ENCODE assay signal across 30 cellular contexts in the genomic region with DNA sequence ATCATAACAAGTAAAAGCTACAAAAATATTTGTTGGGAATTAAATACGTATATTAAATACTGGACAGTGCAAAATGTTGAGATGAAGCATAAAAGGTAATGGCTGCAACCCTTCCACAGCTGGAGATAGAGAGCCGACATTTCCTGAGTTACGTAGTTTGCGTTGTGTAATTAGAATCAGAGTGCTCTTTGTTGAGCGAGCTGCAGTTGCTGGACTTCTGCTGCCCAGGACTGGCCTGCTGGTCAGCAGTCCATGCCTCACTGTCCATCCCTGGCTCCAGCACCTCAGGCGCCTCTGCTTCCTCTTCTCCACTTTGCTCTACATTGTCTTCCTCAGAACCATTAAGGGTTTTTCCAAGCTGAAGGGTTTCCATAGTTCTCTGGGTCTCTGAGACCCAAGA. TPM values are rescaled to one million over a fixed set of nuclear protein-coding genes. Genes with fewer than 3 reads are reported as not detected.
A peak's percentile ranks its signal among the peaks of the same experiment; 100 is the strongest.
DNase-seq lines count a peak whose midpoint lies in the region; ATAC-seq, FAIRE-seq and TF ChIP-seq lines count a peak whose summit lies in the region.
"Had no signal": no experiment of that assay in that cellular context is flagged by ENCODE, and none has a peak within 500 bp of the region (broad histone marks: within the 10 kb centered on the region; RNA-seq: fewer than 3 reads in every experiment).

No MANE protein-coding gene starts in this region.

- H3K4me3 Mint-ChIP-seq in stimulated activated memory B cell treated with anti-CD40 and anti-IgM and Interleukin-4, amounts not matched to agents 10 μg/mL and 1 μg/mL and 100 μg/mL, for 72 hours, result no peak overlapping the region
- H3K4me3 Mint-ChIP-seq: activated CD8-positive, alpha-beta T cell treated with anti-CD3 and anti-CD28 coated beads, Interleukin-2, amount 10 ng/mL, durations not matched to agents 7 days and 5 days; activated naive CD4-positive, alpha-beta T cell treated with anti-CD3 and anti-CD28 coated beads, Interleukin-2, amount 50 U/mL, for 24 hours; brain; HFFc6; mesothelial cell of epicardium; naive thymus-derived CD4-positive, alpha-beta T cell had no signal

- H3K27me3 ChIP-seq in endothelial cell of umbilical vein (ENCODE audit: control insufficient read depth in 2 of 2, insufficient read depth in 2 of 2, low read length in 2 of 2), result no peaks in the 10 kb centered on the region
- H3K27me3 ChIP-seq: BLaER1, left lung, upper lobe of left lung had no signal

- H3K9ac ChIP-seq in endothelial cell of umbilical vein (replicated peaks; ENCODE audit: extremely low read depth, insufficient read depth, low read length), result no peak overlapping the region
- H3K9ac ChIP-seq: BLaER1 had no signal

- H3K4me1 ChIP-seq in endothelial cell of umbilical vein (ENCODE audit: control insufficient read depth, extremely low read depth, insufficient read depth, low read length), result no peaks in the 10 kb centered on the region
- H3K4me1 ChIP-seq: BLaER1, left lung, upper lobe of left lung had no signal

- H3K4me3 ChIP-seq in endothelial cell of umbilical vein (replicated peaks in 1 of 3; ENCODE audit: insufficient read depth in 1 of 3, low read depth in 1 of 3, low read length in 3 of 3), result no peak overlapping the region
- H3K4me3 ChIP-seq: BLaER1, left lung, upper lobe of left lung had no signal

- H3K27ac ChIP-seq in endothelial cell of umbilical vein (ENCODE audit: insufficient read depth, low read depth, low read length), result no peak overlapping the region
- H3K27ac ChIP-seq: BLaER1, left lung, RWPE1, upper lobe of left lung had no signal

- FAIRE-seq in endothelial cell of umbilical vein (lab: Jason Lieb, UNC), result no peak
- FAIRE-seq: G401.6, H1 had no signal

- ATAC-seq in GM21390 (IDR thresholded peaks at IDR 0.05; ENCODE audit: unreplicated experiment) (peak; percentile 16), HG03135 (IDR thresholded peaks at IDR 0.05; ENCODE audit: unreplicated experiment) (peak; percentile 19), HG03565 (IDR thresholded peaks at IDR 0.05; ENCODE audit: unreplicated experiment) (no peak), HG02970 (IDR thresholded peaks at IDR 0.05; ENCODE audit: low FRiP score, unreplicated experiment) (no peak)
- ATAC-seq in stimulated activated memory B cell treated with anti-CD40 and anti-IgM and Interleukin-4, amounts not matched to agents 10 μg/mL and 1 μg/mL and 100 μg/mL, for 72 hours, result peak; percentile 16
- ATAC-seq: activated CD8-positive, alpha-beta T cell treated with anti-CD3 and anti-CD28 coated beads, Interleukin-2, amount 10 ng/mL, durations not matched to agents 7 days and 5 days had no signal

- no peak for DNase-seq in endothelial cell of umbilical vein (ENCODE audit: low read depth, low spot score)
- no peak for DNase-seq in midbrain (lab: John Stamatoyannopoulos, UW)
- no peak for DNase-seq in OCI-M1 (lab: John Stamatoyannopoulos, UW)
- DNase-seq: activated CD4-positive, alpha-beta T cell treated with anti-CD3 and anti-CD28 coated beads for 4 hours; activated CD8-positive, alpha-beta T cell treated with anti-CD3 and anti-CD28 coated beads, Interleukin-2, amount 10 ng/mL, durations not matched to agents 7 days and 5 days; amniotic stem cell; DMS53; HFFc6; left lung; naive thymus-derived CD4-positive, alpha-beta T cell; NCI-H1048; NCI-H1694; NCI-H446 treated with DMSO at 0.1 percent for 48 hours; NCI-H82; stimulated activated CD4-positive, alpha-beta T cell treated with anti-CD3 and anti-CD28 coated beads, Interleukin-4, amount 100 ng/mL, for 1 hour; T1000 had no signal

- BruUV-seq in endothelial cell of umbilical vein (replicated peaks; lab: Mats Ljungman, UMichigan), result TSS peak; percentile 22

- no peak overlapping the region for H2AFZ ChIP-seq in endothelial cell of umbilical vein (ENCODE audit: low read depth, low read length)

- H3K9me3 ChIP-seq in endothelial cell of umbilical vein (replicated peaks; ENCODE audit: control insufficient read depth, insufficient read depth, low read length), result no peaks in the 10 kb centered on the region
- H3K9me3 ChIP-seq: BLaER1, left lung, upper lobe of left lung had no signal

- no peak for TF ChIP-seq POLR2A in endothelial cell of umbilical vein (IDR thresholded peaks at IDR 0.05; ENCODE audit: low read depth, low read length)

- H3K9me3 Mint-ChIP-seq in stimulated activated memory B cell treated with anti-CD40 and anti-IgM and Interleukin-4, amounts not matched to agents 10 μg/mL and 1 μg/mL and 100 μg/mL, for 72 hours, result no peaks in the 10 kb centered on the region
- H3K9me3 Mint-ChIP-seq: activated naive CD4-positive, alpha-beta T cell treated with anti-CD3 and anti-CD28 coated beads, Interleukin-2, amount 50 U/mL, for 24 hours; activated T-helper 2 cell treated with anti-CD3 and anti-CD28 coated beads, Interferon-gamma antibody, Interleukin-2, Interleukin-4, amounts not matched to agents 10 μg/mL and 5 μg/mL and 100 μg/mL, durations not matched to agents 14 hours and 24 hours and 36 hours; brain; HFFc6; mesothelial cell of epicardium; naive thymus-derived CD4-positive, alpha-beta T cell had no signal

- H3K9me1 ChIP-seq in endothelial cell of umbilical vein (replicated peaks; ENCODE audit: control insufficient read depth, extremely low read depth, insufficient read depth, low read length), result no peaks in the 10 kb centered on the region

- H3K27me3 Mint-ChIP-seq in stimulated activated memory B cell treated with anti-CD40 and anti-IgM and Interleukin-4, amounts not matched to agents 10 μg/mL and 1 μg/mL and 100 μg/mL, for 72 hours, result no peaks in the 10 kb centered on the region
- H3K27me3 Mint-ChIP-seq: activated naive CD4-positive, alpha-beta T cell treated with anti-CD3 and anti-CD28 coated beads, Interleukin-2, amount 50 U/mL, for 24 hours; brain; naive thymus-derived CD4-positive, alpha-beta T cell had no signal

- intact Hi-C loops in endothelial cell of umbilical vein (cut with micrococcal nuclease), result no loop called here

- H3K79me2 ChIP-seq in endothelial cell of umbilical vein (ENCODE audit: control insufficient read depth, insufficient read depth, low read length), result no peaks in the 10 kb centered on the region

- peaks cover 49% of the 10 kb centered on the region for H3K36me3 Mint-ChIP-seq in stimulated activated memory B cell treated with anti-CD40 and anti-IgM and Interleukin-4, amounts not matched to agents 10 μg/mL and 1 μg/mL and 100 μg/mL, for 72 hours

- dilution Hi-C loops in endothelial cell of umbilical vein (cut with MboI; ENCODE audit: extremely low pct_ligation_motif_present, low sequenced_read_pairs), result no loop called here

- H3K27ac Mint-ChIP-seq in stimulated activated memory B cell treated with anti-CD40 and anti-IgM and Interleukin-4, amounts not matched to agents 10 μg/mL and 1 μg/mL and 100 μg/mL, for 72 hours, result peak overlapping the region; percentile 40
- H3K27ac Mint-ChIP-seq: activated CD8-positive, alpha-beta T cell treated with anti-CD3 and anti-CD28 coated beads, Interleukin-2, amount 10 ng/mL, durations not matched to agents 7 days and 5 days; activated naive CD4-positive, alpha-beta T cell treated with anti-CD3 and anti-CD28 coated beads, Interleukin-2, amount 50 U/mL, for 24 hours; activated T-helper 2 cell treated with anti-CD3 and anti-CD28 coated beads, Interferon-gamma antibody, Interleukin-2, Interleukin-4, amounts not matched to agents 10 μg/mL and 5 μg/mL and 100 μg/mL, durations not matched to agents 14 hours and 24 hours and 36 hours; brain; HFFc6; mesothelial cell of epicardium had no signal

- H3K36me3 ChIP-seq in endothelial cell of umbilical vein (ENCODE audit: control insufficient read depth in 2 of 2, extremely low read depth in 1 of 2, insufficient read depth in 2 of 2, low read length in 2 of 2), result peaks cover 13 to 14% of the 10 kb centered on the region in 2 experiments

- peaks cover 3% of the 10 kb centered on the region for H4K20me1 ChIP-seq in endothelial cell of umbilical vein (replicated peaks; ENCODE audit: control insufficient read depth, extremely low read depth, insufficient read depth, low read length)
- H4K20me1 ChIP-seq: BLaER1 had no signal

- TF ChIP-seq CTCF in endothelial cell of umbilical vein (IDR thresholded peaks at IDR 0.05; ENCODE audit: extremely low read depth in 1 of 2, insufficient read depth in 1 of 2, low read depth in 1 of 2, low read length in 2 of 2), result no peak

- no peak overlapping the region for H3K4me2 ChIP-seq in endothelial cell of umbilical vein (ENCODE audit: insufficient read depth, low read length)
- H3K4me2 ChIP-seq: BLaER1 had no signal

- POLR2A ChIA-PET in endothelial cell of umbilical vein (lab: Charles Lee), result no interaction called here

- CTCF ChIA-PET in endothelial cell of umbilical vein (lab: Charles Lee), result interaction anchor here (2.4 kb wide), 2 partner anchors 16 to 130 kb away, joined by 6 to 8 read pairs; no protein-coding TSS in a partner anchor

- peaks cover 11% of the 10 kb centered on the region for H3K4me1 Mint-ChIP-seq in stimulated activated memory B cell treated with anti-CD40 and anti-IgM and Interleukin-4, amounts not matched to agents 10 μg/mL and 1 μg/mL and 100 μg/mL, for 72 hours
- H3K4me1 Mint-ChIP-seq: activated naive CD4-positive, alpha-beta T cell treated with anti-CD3 and anti-CD28 coated beads, Interleukin-2, amount 50 U/mL, for 24 hours; brain; naive thymus-derived CD4-positive, alpha-beta T cell had no signal

TF ChIP-seq in endothelial cell of umbilical vein, 7 proteins besides CTCF, POLR2A, EP300 and RAD21 (continues in another document):
- no peak for TF ChIP-seq FOS (IDR thresholded peaks at IDR 0.05; ENCODE audit: borderline replicate concordance, insufficient read depth, low read length)
- TF ChIP-seq GATA2 (IDR thresholded peaks at IDR 0.05; ENCODE audit: insufficient read depth, insufficient read length, low read depth, low read length), result no peak

RNA-seq across cellular contexts. Expression of gene SHC4, which starts 28.4 kb away (rescaled TPM):
- total RNA-seq in endothelial cell of umbilical vein, result 0.20 TPM in 1 of 2 replicates, not detected in the other
- polyA plus RNA-seq in endothelial cell of umbilical vein, result 0.10 TPM in 1 of 2 replicates, not detected in the other
- polyA plus RNA-seq in endothelial cell of umbilical vein (2011; cell fraction: cytosol; rRNA removed), result 0.04 and 0.13 TPM in 2 replicates
- polyA plus RNA-seq in endothelial cell of umbilical vein (2011; cell fraction: nucleus; rRNA removed), result 0.49 and 0.84 TPM in 2 replicates
- 0.15 and 0.18 TPM in 2 replicates for polyA plus RNA-seq in endothelial cell of umbilical vein (2012)
- polyA minus RNA-seq in endothelial cell of umbilical vein, result 0.38 and 1.2 TPM in 2 replicates
- 1.0 TPM for polyA minus RNA-seq in endothelial cell of umbilical vein (2011; cell fraction: cytosol; rRNA and poly(A)+ RNA removed)
- polyA minus RNA-seq in endothelial cell of umbilical vein (2011; cell fraction: nucleus; rRNA and poly(A)+ RNA removed), result 0.43 and 0.63 TPM in 2 replicates
- polyA plus RNA-seq: naive thymus-derived CD4-positive, alpha-beta T cell had no signal

RNA-seq across cellular contexts. Expression of gene SECISBP2L, which starts 54.1 kb away (rescaled TPM):
- total RNA-seq in endothelial cell of umbilical vein, result 44.7 and 52.3 TPM in 2 replicates
- 23.1 and 23.2 TPM in 2 replicates for polyA plus RNA-seq in endothelial cell of umbilical vein
- polyA plus RNA-seq in endothelial cell of umbilical vein (2011; cell fraction: cytosol; rRNA removed), result 9.3 and 10.1 TPM in 2 replicates
- 25.5 and 26.3 TPM in 2 replicates for polyA plus RNA-seq in endothelial cell of umbilical vein (2011; cell fraction: nucleus; rRNA removed)
- 16.2 and 20.6 TPM in 2 replicates for polyA plus RNA-seq in endothelial cell of umbilical vein (2012)
- 115 TPM in 2 replicates for polyA minus RNA-seq in endothelial cell of umbilical vein
- 11.1 TPM for polyA minus RNA-seq in endothelial cell of umbilical vein (2011; cell fraction: cytosol; rRNA and poly(A)+ RNA removed)
- 101 and 132 TPM in 2 replicates for polyA minus RNA-seq in endothelial cell of umbilical vein (2011; cell fraction: nucleus; rRNA and poly(A)+ RNA removed)

Comparison
In these comparisons a context has a peak if more than half of its experiments do, and no peak if none do; other contexts are left out.
1. ATAC-seq: peak in GM21390 (single experiment), HG03135 (single experiment) and stimulated activated memory B cell treated with anti-CD40 and anti-IgM and Interleukin-4, amounts not matched to agents 10 μg/mL and 1 μg/mL and 100 μg/mL, for 72 hours (single experiment); none in HG03565 (single experiment) and HG02970 (single experiment).